8 cellular contexts compared by ENCODE assay signal in the genomic region with DNA sequence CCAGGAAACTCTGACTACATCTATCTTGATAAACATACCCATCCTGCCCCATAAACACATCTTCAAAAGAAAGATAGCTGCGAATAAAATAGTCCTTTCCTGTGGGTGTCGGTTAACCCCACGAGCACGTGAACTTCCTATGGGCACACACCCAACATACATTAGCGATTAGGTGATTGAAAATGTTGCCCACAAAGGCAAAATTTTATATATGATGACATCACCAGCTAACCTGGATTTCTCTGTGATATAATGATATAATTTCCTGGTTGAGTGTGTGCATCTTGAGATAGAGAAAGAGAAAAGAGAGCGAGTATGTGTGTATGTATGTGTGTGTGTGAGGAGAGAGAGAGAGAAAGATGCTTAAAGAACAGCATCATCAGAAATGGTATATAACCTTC.
DNase-seq lines count a peak whose midpoint lies in the region; ATAC-seq and TF ChIP-seq lines count a peak whose summit lies in the region.

No MANE protein-coding gene starts in this region.

- DNase-seq in NAMALWA (ENCODE audit: low spot score) (peak; percentile 86), epithelial cell of prostate (ENCODE audit: low read depth, low spot score) (no peak), spleen (no peak), SK-N-DZ (ENCODE audit: low spot score) (no peak)
- peak; percentile 32 to 33 for DNase-seq in activated CD4-positive, alpha-beta T cell treated with anti-CD3 and anti-CD28 coated beads for 4 hours

- TF ChIP-seq CTCF in spleen (IDR thresholded peaks at IDR 0.05 in 8 of 11, conservative IDR thresholded peaks at IDR 0.05 in 3 of 11): no peak

- H3K9me3 ChIP-seq in BLaER1 (no peaks in the 10 kb centered on the region), spleen (no peaks in the 10 kb centered on the region)

- H3K36me3 ChIP-seq in BLaER1: no peaks in the 10 kb centered on the region
- H3K36me3 ChIP-seq in spleen: no peaks in the 10 kb centered on the region

- intact Hi-C loops in spleen (cut with DNase I; ENCODE audit: low total_unique reads): no loop called here

- 1 to 5% (median 3%) methylated on average over 6 of the region's 6 CpGs for WGBS in spleen, 5 donors

- H3K4me1 ChIP-seq in BLaER1 (peaks cover 28% of the 10 kb centered on the region), spleen (peaks cover 0 to 83% (median 46%) of the 10 kb centered on the region in 6 donors)

- H4K20me1 ChIP-seq in BLaER1: peaks cover 1% of the 10 kb centered on the region; the same call in 1 of the 2 replicates

- peak overlapping the region; percentile 95 for H3K27ac ChIP-seq in BLaER1
- peak overlapping the region; percentile 83 for H3K27ac ChIP-seq in epithelial cell of prostate
- peak overlapping the region; percentile 69 to 91 (median 86) for H3K27ac ChIP-seq in spleen

- peak overlapping the region; percentile 98 for H3K4me2 ChIP-seq in BLaER1

- no peak for TF ChIP-seq POLR2A in spleen (IDR thresholded peaks at IDR 0.05)

- ATAC-seq in GM19395 (IDR thresholded peaks at IDR 0.05; ENCODE audit: unreplicated experiment) (peak; percentile 26), HG02610 (IDR thresholded peaks at IDR 0.05; ENCODE audit: unreplicated experiment) (no peak)

- peak overlapping the region; percentile 95 for H3K9ac ChIP-seq in BLaER1

- H3K27me3 ChIP-seq in BLaER1: no peaks in the 10 kb centered on the region
- peaks cover 0 to 4% (median 0%) of the 10 kb centered on the region in 7 donors for H3K27me3 ChIP-seq in spleen (replicated peaks in 1 of 7)

- peak overlapping the region; percentile 84 for H3K4me3 ChIP-seq in BLaER1
- H3K4me3 ChIP-seq in spleen: peak overlapping the region; percentile 43 to 73 (median 46)

Comparison
In these comparisons a context has a peak if more than half of its experiments do, and no peak if none do; other contexts are left out.
1. DNase-seq: peak in NAMALWA (single experiment) and activated CD4-positive, alpha-beta T cell treated with anti-CD3 and anti-CD28 coated beads for 4 hours (2 of 2); none in epithelial cell of prostate (single experiment), spleen (single experiment) and SK-N-DZ (single experiment).
2. Peak in every context shown above with its lines, with median percentiles within 50 percentile points of each other: H3K27ac ChIP-seq.